ENCODE assay signal across 8 cellular contexts in the genomic region with DNA sequence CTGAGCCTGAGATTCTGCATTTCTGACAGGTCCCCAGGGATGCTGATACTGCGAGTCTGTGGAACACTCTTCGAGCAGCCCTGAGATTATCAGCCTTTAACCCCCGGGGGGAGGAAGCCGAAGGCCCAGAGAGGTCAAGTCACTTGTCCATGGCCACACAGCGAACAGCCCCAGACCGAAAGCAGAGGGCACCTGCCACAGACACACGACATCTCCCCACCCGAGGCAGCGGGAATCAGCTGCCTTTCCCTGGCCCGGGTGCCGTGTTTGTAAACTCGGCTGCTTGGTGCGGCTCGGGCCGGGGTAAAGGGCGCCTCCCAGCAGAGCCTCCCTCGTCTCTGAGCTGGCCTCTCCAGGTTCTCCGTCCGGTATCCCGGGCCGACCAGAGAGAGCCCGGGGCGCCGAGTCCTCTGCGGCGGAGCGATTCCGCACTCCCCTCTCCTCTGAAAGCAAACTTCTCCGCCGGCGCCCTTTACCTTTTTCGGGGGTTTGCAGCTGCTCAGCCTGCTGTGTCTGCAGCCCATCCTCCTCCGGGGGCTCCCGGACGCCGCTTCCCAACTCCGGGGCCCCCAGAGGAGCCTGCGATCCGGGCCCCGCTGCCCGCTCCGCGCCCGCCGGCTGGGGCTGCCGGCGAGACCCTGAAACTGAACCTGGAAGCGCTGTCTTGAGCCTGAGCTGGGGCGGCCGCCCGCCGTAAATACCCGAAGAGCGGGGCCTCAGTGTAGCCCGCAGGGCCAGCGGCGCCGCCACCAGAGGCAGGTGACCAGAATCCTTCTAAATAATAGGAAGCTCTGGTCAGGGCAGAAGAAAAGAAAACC. TPM values are rescaled to one million over a fixed set of nuclear protein-coding genes. Genes with fewer than 3 reads are reported as not detected.
DNase-seq lines count a peak whose midpoint lies in the region; ATAC-seq and TF ChIP-seq lines count a peak whose summit lies in the region.

A gene with protein sequence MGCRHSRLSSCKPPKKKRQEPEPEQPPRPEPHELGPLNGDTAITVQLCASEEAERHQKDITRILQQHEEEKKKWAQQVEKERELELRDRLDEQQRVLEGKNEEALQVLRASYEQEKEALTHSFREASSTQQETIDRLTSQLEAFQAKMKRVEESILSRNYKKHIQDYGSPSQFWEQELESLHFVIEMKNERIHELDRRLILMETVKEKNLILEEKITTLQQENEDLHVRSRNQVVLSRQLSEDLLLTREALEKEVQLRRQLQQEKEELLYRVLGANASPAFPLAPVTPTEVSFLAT (minus strand): TSS at position 646 of the 818 bp plus-strand sequence. CDS start 122 bp downstream, at position 524.

- no peaks in the 10 kb centered on the region for H3K9me3 ChIP-seq in neuronal stem cell (replicated peaks in 1 of 2; ENCODE audit: control insufficient read depth in 2 of 2, insufficient read depth in 1 of 2, low read depth in 1 of 2, low read length in 2 of 2)
- H3K9me3 ChIP-seq in uterus: no peaks in the 10 kb centered on the region

- no peaks in the 10 kb centered on the region for H3K79me1 ChIP-seq in neuronal stem cell (ENCODE audit: low read depth, low read length)

- peak within 1 kb of the TSS; percentile 66 for H3K23ac ChIP-seq in neuronal stem cell (ENCODE audit: low read depth, low read length, poor library complexity)

- H3K4me3 ChIP-seq in neuronal stem cell (ENCODE audit: low read length in 2 of 2) (peak within 1 kb of the TSS; percentile 44 to 76), uterus (peak within 1 kb of the TSS; percentile 85 to 88)

- peaks cover 0 to 44% (median 20%) of the 10 kb centered on the region in 3 experiments for H3K27me3 ChIP-seq in neuronal stem cell (ENCODE audit: control insufficient read depth in 3 of 3, insufficient read depth in 3 of 3, low read depth in 1 of 3, low read length in 3 of 3)
- no peaks in the 10 kb centered on the region for H3K27me3 ChIP-seq in uterus

- H3K27ac ChIP-seq in neuronal stem cell (replicated peaks; ENCODE audit: low read length) (no peak within 1 kb of the TSS), uterus (peak within 1 kb of the TSS; percentile 90)

- H2AK5ac ChIP-seq in neuronal stem cell (ENCODE audit: low read depth, low read length): no peak within 1 kb of the TSS

- no peak within 1 kb of the TSS for H4K8ac ChIP-seq in neuronal stem cell (ENCODE audit: low read depth, low read length)

- H2AFZ ChIP-seq in neuronal stem cell (ENCODE audit: low read length): peak within 1 kb of the TSS; percentile 98

- peak within 1 kb of the TSS; percentile 27 for H3K18ac ChIP-seq in neuronal stem cell (ENCODE audit: low read length)

- H2BK5ac ChIP-seq in neuronal stem cell (ENCODE audit: low read length): no peak within 1 kb of the TSS

- H4K91ac ChIP-seq in neuronal stem cell (ENCODE audit: low read depth, low read length, poor library complexity): no peak within 1 kb of the TSS

- no peak within 1 kb of the TSS for H3K9ac ChIP-seq in neuronal stem cell (ENCODE audit: low read depth, low read length, poor library complexity)

- intact Hi-C loops in uterus (cut with DNase I; ENCODE audit: low total_unique reads): no loop called here

- peak; percentile 69 for ATAC-seq in GM19468 (IDR thresholded peaks at IDR 0.05; ENCODE audit: extremely low read depth, unreplicated experiment)

- peak within 1 kb of the TSS; percentile 90 for H3K4me2 ChIP-seq in neuronal stem cell (ENCODE audit: insufficient read depth, low read length, poor library complexity, severe bottlenecking)

- DNase-seq in DMS53 treated with DMSO at 0.1 percent for 48 hours (lab: John Stamatoyannopoulos, UW; ENCODE audit: unreplicated experiment): peak; percentile 76
- DNase-seq in HK-2 (ENCODE audit: unreplicated experiment): peak; percentile 46
- peak; percentile 62 for DNase-seq in RPMI7951 (ENCODE audit: low read depth)
- peak in 3 of 4 experiments; percentile 20 to 44 (median 33) for DNase-seq in activated naive CD4-positive, alpha-beta T cell (lab: John Stamatoyannopoulos, UW)
- DNase-seq in globus pallidus (ENCODE audit: low spot score): peak; percentile 48
- DNase-seq in neuronal stem cell (ENCODE audit: low spot score): peak; percentile 44
- DNase-seq in uterus: peak; percentile 76

- no peak within 1 kb of the TSS for H3K4ac ChIP-seq in neuronal stem cell (ENCODE audit: low read length)

- no peak within 1 kb of the TSS for H3K14ac ChIP-seq in neuronal stem cell (ENCODE audit: low read length)

- H2BK12ac ChIP-seq in neuronal stem cell (ENCODE audit: low read length): no peak within 1 kb of the TSS

- H3K4me1 ChIP-seq in neuronal stem cell (ENCODE audit: control insufficient read depth in 2 of 2, insufficient read depth in 1 of 2, low read depth in 1 of 2, low read length in 2 of 2) (peaks cover 3 to 6% of the 10 kb centered on the region in 2 donors), uterus (no peaks in the 10 kb centered on the region)

- TF ChIP-seq CTCF in uterus (IDR thresholded peaks at IDR 0.05): peak in 2 of 4 experiments; percentile 43 to 50

- peak; percentile 86 to 88 for TF ChIP-seq POLR2A in uterus (IDR thresholded peaks at IDR 0.05)

- H2BK120ac ChIP-seq in neuronal stem cell (ENCODE audit: low read depth, low read length): no peak within 1 kb of the TSS

- H3K36me3 ChIP-seq in neuronal stem cell (replicated peaks in 1 of 2; ENCODE audit: control insufficient read depth in 2 of 2, insufficient read depth in 2 of 2, low read length in 2 of 2) (no peaks in the 10 kb centered on the region), uterus (no peaks in the 10 kb centered on the region)

- H2BK15ac ChIP-seq in neuronal stem cell (ENCODE audit: low read length): no peak within 1 kb of the TSS

- no CpG with 5 or more reads among the region's 58 CpGs for WGBS in neuronal stem cell (ENCODE audit: extremely low coverage in 2 of 2, insufficient read length in 2 of 2, insufficient replicate concordance in 1 of 2), 2 donors

RNA-seq across cellular contexts. Expression of the gene that starts here (rescaled TPM):
- 0.78 and 1.3 TPM in 2 replicates for total RNA-seq in RPMI7951 (2014; rRNA removed; shearing (Covaris generic))
- 0.03 TPM for polyA plus RNA-seq in neuronal stem cell (2013, experiment 1 of 2)
- polyA plus RNA-seq in neuronal stem cell (2013, experiment 2 of 2): 0.03 TPM
- total RNA-seq in uterus: 10 to 100 TPM; 19.5 to 76.2 (median 40.6) TPM
